ENCODE assay signal across 26 cellular contexts in genomic region chr18:58882681-58883080, GRCh38. TPM values are rescaled to one million over a fixed set of nuclear protein-coding genes. Genes with fewer than 3 reads are reported as not detected.
A peak's percentile ranks its signal among the peaks of the same experiment; 100 is the strongest.
DNase-seq lines count a peak whose midpoint lies in the region; ATAC-seq and TF ChIP-seq lines count a peak whose summit lies in the region.
"Had no signal": no experiment of that assay in that cellular context is flagged by ENCODE, and none has a peak within 500 bp of the region (broad histone marks: within the 10 kb centered on the region; RNA-seq: fewer than 3 reads in every experiment).

No MANE protein-coding gene starts in this region.

- DNase-seq in HFFc6 (no peak), brain microvascular endothelial cell (no peak), aorta (no peak), AG08396 (ENCODE audit: low spot score) (no peak)
- DNase-seq in activated CD4-positive, CD25-positive, alpha-beta regulatory T cell (lab: John Stamatoyannopoulos, UW) = no peak
- DNase-seq: activated CD4-positive, alpha-beta T cell treated with anti-CD3 and anti-CD28 coated beads, Interleukin-2, amount 10 ng/mL, durations not matched to agents 7 days and 5 days; activated effector memory CD4-positive, alpha-beta T cell treated with anti-CD3 and anti-CD28 coated beads, Interleukin-2, amount 50 U/mL, for 16 hours; activated naive CD8-positive, alpha-beta T cell treated with anti-CD3 and anti-CD28 coated beads for 36 hours; activated T-cell treated with anti-CD3 and anti-CD28 coated beads, Interleukin-2, amount 50 U/mL, for 1 hour; body of pancreas; Caco-2; immature natural killer cell; NCI-H1694 treated with DMSO at 0.1 percent for 48 hours; psoas muscle; RPMI8226; SJCRH30; stimulated activated CD4-positive, alpha-beta T cell treated with anti-CD3 and anti-CD28 coated beads, Interleukin-4, amount 100 ng/mL, for 24 hours; T-helper 9 cell; WERI-Rb-1 had no signal

- WGBS in aorta, 2 donors = 0 to 15% methylated on average over 1 of the region's 1 CpG

- H3K27ac ChIP-seq in brain microvascular endothelial cell = peak overlapping the region; percentile 40
- peak overlapping the region; percentile 81 to 87 for H3K27ac ChIP-seq in aorta (ENCODE audit: low read depth in 1 of 2, low read length in 2 of 2)
- H3K27ac ChIP-seq: body of pancreas, neutrophil, psoas muscle, SJCRH30, WERI-Rb-1 had no signal

- H3K4me3 ChIP-seq in brain microvascular endothelial cell (ENCODE audit: low read depth, low read length) (no peak overlapping the region), aorta (ENCODE audit: low read length in 2 of 2) (no peak overlapping the region)
- H3K4me3 ChIP-seq: body of pancreas, psoas muscle, SJCRH30 had no signal

- H3K4me1 Mint-ChIP-seq in HFFc6 (ENCODE audit: low read depth) (peaks cover 32% of the 10 kb centered on the region), nephron (peaks cover 40% of the 10 kb centered on the region)

- no peak for ATAC-seq in aorta (ENCODE audit: low FRiP score)
- no peak for ATAC-seq in GM18868 (IDR thresholded peaks at IDR 0.05; ENCODE audit: unreplicated experiment)
- ATAC-seq: body of pancreas, psoas muscle, sciatic nerve had no signal

- peaks cover 36% of the 10 kb centered on the region for H3K36me3 Mint-ChIP-seq in HFFc6 (ENCODE audit: low read depth)
- peaks cover 71% of the 10 kb centered on the region for H3K36me3 Mint-ChIP-seq in nephron (ENCODE audit: low read depth)
- H3K36me3 Mint-ChIP-seq: activated naive CD8-positive, alpha-beta T cell treated with anti-CD3 and anti-CD28 coated beads for 36 hours had no signal

- H3K27me3 Mint-ChIP-seq in HFFc6 (ENCODE audit: insufficient read depth) (no peaks in the 10 kb centered on the region; the same call in 1 of the 2 replicates), nephron (ENCODE audit: low read depth) (no peaks in the 10 kb centered on the region)
- H3K27me3 Mint-ChIP-seq: memory B cell, type B pancreatic cell had no signal

- H3K9me3 Mint-ChIP-seq in HFFc6 = no peaks in the 10 kb centered on the region
- H3K9me3 Mint-ChIP-seq in nephron = no peaks in the 10 kb centered on the region
- H3K9me3 Mint-ChIP-seq: activated CD4-positive, alpha-beta T cell treated with anti-CD3 and anti-CD28 coated beads, Interleukin-2, amount 10 ng/mL, durations not matched to agents 7 days and 5 days; activated naive CD8-positive, alpha-beta T cell treated with anti-CD3 and anti-CD28 coated beads for 36 hours; immature natural killer cell; memory B cell; type B pancreatic cell had no signal

- H3K27me3 ChIP-seq in brain microvascular endothelial cell (replicated peaks) = no peaks in the 10 kb centered on the region
- H3K27me3 ChIP-seq in aorta (ENCODE audit: control insufficient read depth in 1 of 2, insufficient read depth in 2 of 2, low read length in 1 of 2) = no peaks in the 10 kb centered on the region
- H3K27me3 ChIP-seq: body of pancreas, SJCRH30 had no signal

- H3K4me3 Mint-ChIP-seq in HFFc6 (no peak overlapping the region), nephron (no peak overlapping the region)
- H3K4me3 Mint-ChIP-seq: activated CD4-positive, alpha-beta T cell treated with anti-CD3 and anti-CD28 coated beads, Interleukin-2, amount 10 ng/mL, durations not matched to agents 7 days and 5 days; activated naive CD8-positive, alpha-beta T cell treated with anti-CD3 and anti-CD28 coated beads for 36 hours; immature natural killer cell; memory B cell; type B pancreatic cell had no signal

- H3K9me3 ChIP-seq in aorta (ENCODE audit: control insufficient read depth, low read length) = no peaks in the 10 kb centered on the region
- H3K9me3 ChIP-seq: body of pancreas, Caco-2, neutrophil, psoas muscle, SJCRH30 had no signal

- TF ChIP-seq CTCF in HFFc6 (IDR thresholded peaks at IDR 0.05) (no peak), brain microvascular endothelial cell (IDR thresholded peaks at IDR 0.05; ENCODE audit: low read depth, low read length, missing control alignments) (no peak), nephron (IDR thresholded peaks at IDR 0.05; ENCODE audit: unreplicated experiment in 3 of 3) (no peak)

- H3K27ac Mint-ChIP-seq in HFFc6 = peak overlapping the region; percentile 17
- H3K27ac Mint-ChIP-seq in nephron = peak overlapping the region; percentile 13 to 36 (median 29)
- H3K27ac Mint-ChIP-seq: activated CD4-positive, alpha-beta T cell treated with anti-CD3 and anti-CD28 coated beads, Interleukin-2, amount 10 ng/mL, durations not matched to agents 7 days and 5 days; activated naive CD8-positive, alpha-beta T cell treated with anti-CD3 and anti-CD28 coated beads for 36 hours; CD14-positive monocyte; immature natural killer cell; memory B cell; type B pancreatic cell had no signal

- H3K4me1 ChIP-seq in aorta (ENCODE audit: control insufficient read depth in 1 of 2, insufficient read depth in 2 of 2, low read length in 2 of 2) = peaks cover 6 to 7% of the 10 kb centered on the region in 2 donors
- H3K4me1 ChIP-seq: body of pancreas, Caco-2 had no signal

- in situ Hi-C loops in brain microvascular endothelial cell (cut with HindIII; ENCODE audit: low pct_ligation_motif_present, low sequenced_read_pairs) = no loop called here

- intact Hi-C loops in aorta (cut with DNase I) = loop anchor here (5.0 to 10.0 kb wide), 2 partner anchors 110 to 172 kb away; no protein-coding TSS in a partner anchor

- peaks cover 5% of the 10 kb centered on the region for H3K36me3 ChIP-seq in brain microvascular endothelial cell (replicated peaks)
- H3K36me3 ChIP-seq in aorta (ENCODE audit: control insufficient read depth in 1 of 2, insufficient read depth in 2 of 2, low read length in 1 of 2) = peaks cover 0 to 7% of the 10 kb centered on the region in 2 donors
- H3K36me3 ChIP-seq: neutrophil had no signal

RNA-seq across cellular contexts. Expression of gene ZNF532, which starts 18.0 kb away (rescaled TPM):
- 10 to 100 TPM; 43.1 to 56.6 (median 50.1) TPM for total RNA-seq in HFFc6 (2021; fragmentation: NEBNext Ultra II Directional; extraction: Animal tissue kit (Norgen Biotek cat#: 25700))
- total RNA-seq in aorta = 100 to 1,000 TPM; 183 to 194 TPM
- polyA plus RNA-seq in aorta = 10 to 100 TPM; 19.3 to 43.4 TPM
